1 cellular context compared by ENCODE assay signal in genomic region chr1:95407146-95407863, GRCh38.
TF ChIP-seq lines count a peak whose summit lies in the region.

No MANE protein-coding gene starts in this region.

TF ChIP-seq in GM23338, 12 proteins besides CTCF, POLR2A, EP300 and RAD21 (continued from another document):
- no peak for TF ChIP-seq STAT1 (IDR thresholded peaks at IDR 0.05; ENCODE audit: unreplicated experiment)
- no peak for TF ChIP-seq CREB1 (CRISPR knock-in tag; IDR thresholded peaks at IDR 0.05; ENCODE audit: low read depth)
- no peak for TF ChIP-seq POLR2AphosphoS5 (IDR thresholded peaks at IDR 0.05; ENCODE audit: low read depth)
- TF ChIP-seq EZH2phosphoT487 (IDR thresholded peaks at IDR 0.05; ENCODE audit: unreplicated experiment) = no peak
- no peak for TF ChIP-seq NANOG (IDR thresholded peaks at IDR 0.05; ENCODE audit: borderline replicate concordance)
TF ChIP-seq in GM23338: peak in this region for 0.
